ENCODE assay signal across 24 cellular contexts in the genomic region with DNA sequence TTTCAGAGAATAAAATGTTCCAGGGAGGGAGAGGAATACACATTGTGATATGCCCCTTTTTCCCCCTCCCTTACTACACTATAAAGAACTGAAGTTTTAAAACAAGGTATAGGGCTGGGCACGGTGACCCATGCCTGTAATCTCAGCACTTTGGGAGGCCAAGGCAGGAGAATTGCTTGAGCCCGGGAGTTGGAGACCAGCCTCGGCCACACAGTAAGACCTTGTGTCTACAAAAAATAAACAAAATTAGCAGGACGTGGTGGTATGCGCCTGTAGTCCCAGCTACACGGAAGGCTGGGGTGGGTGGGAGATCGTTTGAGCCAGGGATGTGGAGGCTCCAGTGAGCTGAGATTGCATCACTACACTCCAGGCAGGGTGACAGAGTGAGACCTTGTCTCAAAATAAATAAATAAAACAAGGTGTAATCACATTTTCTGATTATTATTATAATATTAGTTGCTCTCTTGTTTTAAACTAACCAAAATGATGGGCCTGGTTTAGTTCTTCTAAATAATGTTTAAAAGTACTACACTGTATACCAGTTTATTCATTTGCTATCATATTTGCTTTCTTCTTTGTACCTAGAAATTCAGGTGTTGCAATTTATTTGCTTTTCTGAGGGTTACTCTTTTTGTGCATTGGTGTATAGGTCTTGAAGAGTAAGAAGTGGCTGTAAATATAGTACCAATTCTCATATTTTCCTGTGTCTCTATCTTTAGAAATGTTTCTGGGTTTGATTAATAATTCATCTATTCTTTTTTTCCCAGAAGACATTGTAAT.
"Had no signal": no experiment of that assay in that cellular context is flagged by ENCODE, and none has a peak within 500 bp of the region (broad histone marks: within the 10 kb centered on the region; RNA-seq: fewer than 3 reads in every experiment).

No MANE protein-coding gene starts in this region.

- H3K4me3 ChIP-seq: SJSA1, SK-N-MC had no signal

- H3K4me1 ChIP-seq: SJSA1 had no signal

- H3K9me3 ChIP-seq: SJSA1 had no signal

- FAIRE-seq: HTR-8/SVneo, RCC 7860 had no signal

- DNase-seq: KBM-7, MV-4-11, NCI-H1048, NCI-H1105, NCI-H1417, NCI-H146, NCI-H1694 treated with DMSO at 0.1 percent for 48 hours, NCI-H1930, NCI-H2081, NCI-H2107, NCI-H226, NCI-H446, NCI-H510A, NCI-H524 treated with DMSO at 0.1 percent for 48 hours, NCI-H69, NCI-H774, Right ventricle myocardium superior, RPMI8226, SIG-M5 had no signal

- H3K36me3 ChIP-seq: SJSA1 had no signal

- H3K27me3 ChIP-seq: SJSA1 had no signal

- H3K27ac ChIP-seq: HL-60, SJSA1, SK-N-MC had no signal
